ENCODE assay signal across 29 cellular contexts in genomic region chr6:77026341-77026740, GRCh38.
"Had no signal": no experiment of that assay in that cellular context is flagged by ENCODE, and none has a peak within 500 bp of the region (broad histone marks: within the 10 kb centered on the region; RNA-seq: fewer than 3 reads in every experiment).

No MANE protein-coding gene starts in this region.

- H3K9me3 ChIP-seq: ascending aorta, body of pancreas, MG63 had no signal

- H3K9ac ChIP-seq: KMS-11 had no signal

- H3K27me3 Mint-ChIP-seq: activated B cell treated with CpG ODN at 0.5 μM for 24 hours; activated CD4-positive, alpha-beta T cell treated with anti-CD3 and anti-CD28 coated beads, Interleukin-2, amount 10 ng/mL, durations not matched to agents 24 days and 14 days; activated CD8-positive, alpha-beta memory T cell treated with anti-CD3 and anti-CD28 coated beads, Interleukin-2, amount 10 ng/mL, durations not matched to agents 7 days and 5 days; activated naive CD4-positive, alpha-beta T cell treated with anti-CD3 and anti-CD28 coated beads, Interleukin-2, amount 50 U/mL, for 24 hours; activated naive CD8-positive, alpha-beta T cell treated with anti-CD3 and anti-CD28 coated beads, Interleukin-2, amount 50 U/mL, for 24 hours; activated T-cell treated with anti-CD3 and anti-CD28 coated beads, Interleukin-2, amount 50 U/mL, for 24 hours; T-cell had no signal

- H3K4me3 ChIP-seq: ascending aorta, body of pancreas, MG63 had no signal

- H3K27me3 ChIP-seq: ascending aorta, body of pancreas, MG63 had no signal

- H3K36me3 Mint-ChIP-seq: activated CD8-positive, alpha-beta memory T cell treated with anti-CD3 and anti-CD28 coated beads, Interleukin-2, amount 10 ng/mL, durations not matched to agents 7 days and 5 days; activated naive CD4-positive, alpha-beta T cell treated with anti-CD3 and anti-CD28 coated beads, Interleukin-2, amount 50 U/mL, for 24 hours; T-cell had no signal

- H3K27ac Mint-ChIP-seq: activated B cell treated with CpG ODN at 0.5 μM for 24 hours; activated CD4-positive, alpha-beta T cell treated with anti-CD3 and anti-CD28 coated beads, Interleukin-2, amount 10 ng/mL, durations not matched to agents 24 days and 14 days; activated CD8-positive, alpha-beta memory T cell treated with anti-CD3 and anti-CD28 coated beads, Interleukin-2, amount 10 ng/mL, durations not matched to agents 7 days and 5 days; activated naive CD4-positive, alpha-beta T cell treated with anti-CD3 and anti-CD28 coated beads, Interleukin-2, amount 50 U/mL, for 24 hours; activated naive CD8-positive, alpha-beta T cell treated with anti-CD3 and anti-CD28 coated beads, Interleukin-2, amount 50 U/mL, for 24 hours; activated T-cell treated with anti-CD3 and anti-CD28 coated beads, Interleukin-2, amount 50 U/mL, for 24 hours; activated T-helper 1 cell treated with anti-CD3 and anti-CD28 coated beads, Interleukin-12 subunit alpha, Interleukin-12 subunit beta, Interleukin-2, Interleukin-4 antibody, amounts not matched to agents 30 ng/mL and 10 ng/mL and 1 ng/mL, durations not matched to agents 14 hours and 24 hours and 36 hours; T-cell had no signal

- FAIRE-seq: bronchial epithelial cell, TTC549 had no signal

- H3K4me3 Mint-ChIP-seq: activated B cell treated with CpG ODN at 0.5 μM for 24 hours; activated CD4-positive, alpha-beta T cell treated with anti-CD3 and anti-CD28 coated beads, Interleukin-2, amount 10 ng/mL, durations not matched to agents 24 days and 14 days; activated CD8-positive, alpha-beta memory T cell treated with anti-CD3 and anti-CD28 coated beads, Interleukin-2, amount 10 ng/mL, durations not matched to agents 7 days and 5 days; activated naive CD4-positive, alpha-beta T cell treated with anti-CD3 and anti-CD28 coated beads, Interleukin-2, amount 50 U/mL, for 24 hours; activated naive CD8-positive, alpha-beta T cell treated with anti-CD3 and anti-CD28 coated beads, Interleukin-2, amount 50 U/mL, for 24 hours; activated T-cell treated with anti-CD3 and anti-CD28 coated beads, Interleukin-2, amount 50 U/mL, for 24 hours; activated T-helper 1 cell treated with anti-CD3 and anti-CD28 coated beads, Interleukin-12 subunit alpha, Interleukin-12 subunit beta, Interleukin-2, Interleukin-4 antibody, amounts not matched to agents 30 ng/mL and 10 ng/mL and 1 ng/mL, durations not matched to agents 14 hours and 24 hours and 36 hours; T-cell had no signal

- H3K36me3 ChIP-seq: ascending aorta, MG63 had no signal

- DNase-seq: activated B cell treated with CpG ODN at 0.5 μM for 24 hours; activated CD4-positive, alpha-beta T cell treated with anti-CD3 and anti-CD28 coated beads for 1 hour; activated CD4-positive, alpha-beta T cell treated with anti-CD3 and anti-CD28 coated beads, Interleukin-2, amount 10 ng/mL, durations not matched to agents 24 days and 14 days; activated CD4-positive, alpha-beta T cell treated with anti-CD3 and anti-CD28 coated beads, Interleukin-2, amount 50 U/mL, for 48 hours; activated CD8-positive, alpha-beta memory T cell treated with anti-CD3 and anti-CD28 coated beads, Interleukin-2, amount 10 ng/mL, durations not matched to agents 7 days and 5 days; activated effector memory CD4-positive, alpha-beta T cell treated with Interleukin-2 at 50 U/mL for 16 hours; activated naive CD4-positive, alpha-beta T cell; activated naive CD8-positive, alpha-beta T cell treated with anti-CD3 and anti-CD28 coated beads, Interleukin-2, amount 50 U/mL, for 24 hours; activated T-cell treated with anti-CD3 and anti-CD28 coated beads, Interleukin-2, amount 50 U/mL, for 24 hours; amniotic stem cell; body of pancreas; central memory CD4-positive, alpha-beta T cell; MG63; NCI-H1105; NCI-H1436 treated with DMSO at 0.1 percent for 48 hours; NCI-H187; NCI-H2081 treated with DMSO at 0.1 percent for 48 hours; NCI-H446; NCI-H524; SHP77; T-cell; T-helper 2 cell; T1000 had no signal

- H3K4me2 ChIP-seq: KMS-11 had no signal

- H3K9me3 Mint-ChIP-seq: activated naive CD4-positive, alpha-beta T cell treated with anti-CD3 and anti-CD28 coated beads, Interleukin-2, amount 50 U/mL, for 24 hours had no signal

- H3K4me1 Mint-ChIP-seq: activated B cell treated with CpG ODN at 0.5 μM for 24 hours; activated CD4-positive, alpha-beta T cell treated with anti-CD3 and anti-CD28 coated beads, Interleukin-2, amount 10 ng/mL, durations not matched to agents 24 days and 14 days; activated CD8-positive, alpha-beta memory T cell treated with anti-CD3 and anti-CD28 coated beads, Interleukin-2, amount 10 ng/mL, durations not matched to agents 7 days and 5 days; activated naive CD4-positive, alpha-beta T cell treated with anti-CD3 and anti-CD28 coated beads, Interleukin-2, amount 50 U/mL, for 24 hours; activated naive CD8-positive, alpha-beta T cell treated with anti-CD3 and anti-CD28 coated beads, Interleukin-2, amount 50 U/mL, for 24 hours; T-cell had no signal

- H3K4me1 ChIP-seq: ascending aorta, body of pancreas had no signal

- H3K27ac ChIP-seq: ascending aorta, body of pancreas, KMS-11 had no signal
